Comparison of ENCODE assay signal across 8 cellular contexts in the genomic region with DNA sequence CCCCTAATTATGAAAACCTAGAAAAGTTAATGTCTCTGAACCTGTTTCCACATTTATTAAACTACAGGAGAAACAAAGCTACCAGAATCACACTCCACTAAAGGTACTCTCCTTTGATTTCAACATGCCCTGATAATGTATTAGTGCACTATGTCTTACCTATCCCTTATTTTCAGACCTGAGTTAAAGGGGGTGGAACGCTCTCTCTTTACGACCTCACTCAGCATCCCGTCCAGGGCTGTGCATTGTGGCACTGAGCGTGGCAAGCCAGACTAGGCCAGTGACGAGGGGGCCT. TPM values are rescaled to one million over a fixed set of nuclear protein-coding genes. Genes with fewer than 3 reads are reported as not detected.
DNase-seq lines count a peak whose midpoint lies in the region; ATAC-seq and TF ChIP-seq lines count a peak whose summit lies in the region.

No MANE protein-coding gene starts in this region.

- no peaks in the 10 kb centered on the region for H3K27me3 ChIP-seq in stomach

- H3K9me3 ChIP-seq in iPS-18c (ENCODE audit: control insufficient read depth, insufficient read depth, low read length) (no peaks in the 10 kb centered on the region), stomach (no peaks in the 10 kb centered on the region)

- peak overlapping the region; percentile 96 to 99 (median 98) for H3K27ac Mint-ChIP-seq in CD14-positive monocyte
- peak overlapping the region; percentile 88 to 90 for H3K27ac Mint-ChIP-seq in activated naive CD4-positive, alpha-beta T cell treated with anti-CD3 and anti-CD28 coated beads, Interleukin-2, amount 50 U/mL, for 72 hours

- H3K4me3 ChIP-seq in iPS-18c (ENCODE audit: insufficient read depth, low read depth, low read length) (peak overlapping the region; percentile 86), stomach (peak overlapping the region; percentile 68 to 81 (median 74))

- WGBS in stomach, 5 donors, result 2 to 5% (median 4%) methylated on average over 5 of the region's 5 CpGs

- no peak for TF ChIP-seq POLR2A in stomach (IDR thresholded peaks at IDR 0.05)

- H3K4me3 Mint-ChIP-seq in CD14-positive monocyte, result peak overlapping the region; percentile 96 to 98

- H3K4me1 ChIP-seq in stomach, result peaks cover 7 to 41% (median 25%) of the 10 kb centered on the region in 4 donors

- peak; percentile 17 for ATAC-seq in HG02840 (IDR thresholded peaks at IDR 0.05; ENCODE audit: low FRiP score, unreplicated experiment)
- ATAC-seq in activated naive CD4-positive, alpha-beta T cell treated with anti-CD3 and anti-CD28 coated beads, Interleukin-2, amount 50 U/mL, for 72 hours, result peak; percentile 17 to 64

- H3K36me3 Mint-ChIP-seq in CD14-positive monocyte, result peaks cover 25 to 43% of the 10 kb centered on the region in 2 donors
- peaks cover 11 to 15% of the 10 kb centered on the region in 2 donors for H3K36me3 Mint-ChIP-seq in activated naive CD4-positive, alpha-beta T cell treated with anti-CD3 and anti-CD28 coated beads, Interleukin-2, amount 50 U/mL, for 72 hours

- no peak for TF ChIP-seq EP300 in stomach (IDR thresholded peaks at IDR 0.05)

- peaks cover 0 to 6% (median 0%) of the 10 kb centered on the region in 3 donors for H3K27me3 Mint-ChIP-seq in CD14-positive monocyte (ENCODE audit: low read depth in 3 of 3)

- TF ChIP-seq CTCF in CD14-positive monocyte (IDR thresholded peaks at IDR 0.05), result no peak
- TF ChIP-seq CTCF in stomach (IDR thresholded peaks at IDR 0.05), result no peak

- DNase-seq in CD14-positive monocyte (ENCODE audit: low spot score) (no peak), stomach (no peak), NCI-H1930 (lab: John Stamatoyannopoulos, UW) (no peak), NCI-H774 (lab: John Stamatoyannopoulos, UW) (no peak)
- no peak for DNase-seq in activated naive CD4-positive, alpha-beta T cell treated with anti-CD3 and anti-CD28 coated beads, Interleukin-2, amount 50 U/mL, for 72 hours (ENCODE audit: low spot score in 2 of 2)
- DNase-seq in central memory CD4-positive, alpha-beta T cell, result no peak

- peak overlapping the region; percentile 86 to 96 (median 93) for H3K27ac ChIP-seq in stomach

- peaks cover 20 to 25% (median 22%) of the 10 kb centered on the region in 4 donors for H3K36me3 ChIP-seq in stomach

- H3K4me1 Mint-ChIP-seq in CD14-positive monocyte, result peaks cover 36% of the 10 kb centered on the region

- intact Hi-C loops in CD14-positive monocyte (cut with micrococcal nuclease), result loop anchor here in 1 of 2 donors (1.0 kb wide), 1 partner anchor 11 kb away; no protein-coding TSS in a partner anchor
- intact Hi-C loops in stomach (cut with DNase I; ENCODE audit: low total_unique reads), result no loop called here

- H3K9me3 Mint-ChIP-seq in CD14-positive monocyte, result peaks cover 0 to 8% (median 2%) of the 10 kb centered on the region in 7 donors
- H3K9me3 Mint-ChIP-seq in activated naive CD4-positive, alpha-beta T cell treated with anti-CD3 and anti-CD28 coated beads, Interleukin-2, amount 50 U/mL, for 72 hours, result no peaks in the 10 kb centered on the region

RNA-seq across cellular contexts. Expression of a gene that starts 0.7 kb away (rescaled TPM):
- 100 to 1,000 TPM; 224 to 234 TPM for polyA plus RNA-seq in CD14-positive monocyte
- total RNA-seq in activated naive CD4-positive, alpha-beta T cell treated with anti-CD3 and anti-CD28 coated beads, Interleukin-2, amount 50 U/mL, for 72 hours, result 10 to 100 TPM; 34.3 to 34.6 TPM
- total RNA-seq in stomach, result 100 to 1,000 TPM in 1 of 5 donors, 10 to 100 TPM in 3, 1 to 10 TPM in 1; 5.1 to 261 (median 42.6) TPM
- polyA plus RNA-seq in stomach, result 10 to 100 TPM; 46.5 to 65.7 (median 64.8) TPM

RNA-seq across cellular contexts. Expression of a gene that starts 11.3 kb away (rescaled TPM):
- polyA plus RNA-seq in CD14-positive monocyte (10 to 100 TPM; 40.2 to 65.9 TPM), stomach (10 to 100 TPM; 14.6 to 36.0 (median 32.1) TPM)
- 10 to 100 TPM; 25.9 to 42.0 TPM for total RNA-seq in activated naive CD4-positive, alpha-beta T cell treated with anti-CD3 and anti-CD28 coated beads, Interleukin-2, amount 50 U/mL, for 72 hours
- total RNA-seq in stomach, result 10 to 100 TPM; 14.0 to 57.4 (median 28.3) TPM

RNA-seq across cellular contexts. Expression of a gene that starts 53.2 kb away (rescaled TPM):
- polyA plus RNA-seq in CD14-positive monocyte (under 1 TPM in 1 of 2 donors, not detected in 1; 0.82 TPM), stomach (1 to 10 TPM; 5.3 to 9.5 (median 8.6) TPM)
- total RNA-seq in activated naive CD4-positive, alpha-beta T cell treated with anti-CD3 and anti-CD28 coated beads, Interleukin-2, amount 50 U/mL, for 72 hours, result 1 to 10 TPM; 1.6 to 4.8 TPM
- 10 to 100 TPM in 2 of 5 donors, 1 to 10 TPM in 3; 1.7 to 69.4 (median 9.7) TPM for total RNA-seq in stomach
